In genomic region chr4:1490011-1490905, GRCh38 we compare ENCODE assay signal across 16 cellular contexts.
"Had no signal": no experiment of that assay in that cellular context is flagged by ENCODE, and none has a peak within 500 bp of the region (broad histone marks: within the 10 kb centered on the region; RNA-seq: fewer than 3 reads in every experiment).

No MANE protein-coding gene starts in this region.

- H3K27ac ChIP-seq: pancreas, stomach, thoracic aorta, VCaP had no signal

- H3K4me3 ChIP-seq: pancreas, stomach, thoracic aorta had no signal

- H3K36me3 ChIP-seq: pancreas, stomach, thoracic aorta had no signal

- H3K4me1 ChIP-seq: pancreas, stomach had no signal

- ATAC-seq: activated CD8-positive, alpha-beta T cell treated with anti-CD3 and anti-CD28 coated beads for 36 hours; activated naive CD4-positive, alpha-beta T cell treated with anti-CD3 and anti-CD28 coated beads, Interleukin-2, amount 50 U/mL, for 72 hours; activated T-helper 17 cell treated with anti-CD3 and anti-CD28 coated beads, Interleukin-2, amount 50 U/mL, for 72 hours; esophagus mucosa; pancreas had no signal

- H3K9me3 ChIP-seq: pancreas had no signal

- DNase-seq: activated CD4-positive, alpha-beta T cell treated with anti-CD3 and anti-CD28 coated beads for 4 hours; activated CD8-positive, alpha-beta memory T cell treated with anti-CD3 and anti-CD28 coated beads, Interleukin-2, amount 50 U/mL, for 4 hours; activated CD8-positive, alpha-beta T cell treated with anti-CD3 and anti-CD28 coated beads for 36 hours; hypothalamus; mesenchymal stem cell; stimulated activated CD4-positive, alpha-beta T cell treated with anti-CD3 and anti-CD28 coated beads, Interleukin-15, amount 100 ng/mL, for 24 hours; stimulated activated CD4-positive, alpha-beta T cell treated with anti-CD3 and anti-CD28 coated beads, Interleukin-4, amount 100 ng/mL, for 4 hours; stomach had no signal

- FAIRE-seq: endometrium, pancreas, urothelium cell line had no signal
